In the genomic region with DNA sequence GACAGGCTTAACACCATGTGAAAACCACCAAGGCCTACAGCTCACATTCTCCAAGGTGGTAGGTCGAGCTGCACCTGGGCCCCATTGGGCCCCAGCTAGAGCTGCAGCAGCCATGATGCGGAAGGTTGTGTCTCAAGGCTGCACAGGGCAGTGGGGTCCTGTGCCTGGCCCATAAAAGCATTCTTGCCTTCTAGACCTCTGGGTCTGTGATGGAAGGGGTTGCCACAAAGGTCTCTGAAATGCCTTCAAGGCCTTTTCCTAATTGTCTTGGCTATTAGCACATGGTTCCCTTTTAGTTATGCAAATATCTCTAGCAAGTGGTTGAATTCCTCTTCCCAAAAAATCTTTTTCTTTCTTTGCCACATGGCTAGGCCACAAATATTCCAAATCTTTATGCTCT, we compare ENCODE assay signal across 15 cellular contexts. TPM values are rescaled to one million over a fixed set of nuclear protein-coding genes. Genes with fewer than 3 reads are reported as not detected.
DNase-seq lines count a peak whose midpoint lies in the region; ATAC-seq and TF ChIP-seq lines count a peak whose summit lies in the region.
"Had no signal": no experiment of that assay in that cellular context is flagged by ENCODE, and none has a peak within 500 bp of the region (broad histone marks: within the 10 kb centered on the region; RNA-seq: fewer than 3 reads in every experiment).

No MANE protein-coding gene starts in this region.

- no peaks in the 10 kb centered on the region for H3K79me1 ChIP-seq in H9 (ENCODE audit: insufficient read depth, low read depth, low read length, poor library complexity, severe bottlenecking)

- no peak overlapping the region for H2AK5ac ChIP-seq in H9 (ENCODE audit: insufficient read length, low read length)

- H3K4ac ChIP-seq in H9 (ENCODE audit: low read depth, low read length) = no peak overlapping the region

- TF ChIP-seq CTCF in H9 (conservative IDR thresholded peaks at IDR 0.05) (no peak), endodermal cell (conservative IDR thresholded peaks at IDR 0.05) (no peak), hepatocyte (IDR thresholded peaks at IDR 0.05; ENCODE audit: poor library complexity) (no peak)

- no peak overlapping the region for H3K18ac ChIP-seq in H9 (ENCODE audit: insufficient read length, low read depth, low read length)

- H3K27ac ChIP-seq in H9 (ENCODE audit: insufficient read length, low read depth, low read length) (no peak overlapping the region), endodermal cell (ENCODE audit: low read depth, low read length) (no peak overlapping the region), hepatocyte (no peak overlapping the region)

- no peak overlapping the region for H2BK15ac ChIP-seq in H9 (ENCODE audit: low read depth, low read length)

- H2BK20ac ChIP-seq in H9 (ENCODE audit: low read depth, low read length, poor library complexity, severe bottlenecking) = no peak overlapping the region

- H3K9ac ChIP-seq in H9 (ENCODE audit: extremely low read depth, insufficient read length, low read length) (no peak overlapping the region), NT2/D1 (ENCODE audit: insufficient read length, low read depth) (no peak overlapping the region), endodermal cell (ENCODE audit: extremely low read depth, low read length, poor library complexity, severe bottlenecking) (no peak overlapping the region)

- H3K4me3 ChIP-seq in NT2/D1 (ENCODE audit: insufficient read length, low read depth) (no peak overlapping the region), endodermal cell (ENCODE audit: low read length) (no peak overlapping the region), hepatocyte (no peak overlapping the region)

- no peak overlapping the region for H4K5ac ChIP-seq in H9 (ENCODE audit: insufficient read length, low read depth, low read length)

- H3K9me3 ChIP-seq in H9 (ENCODE audit: control insufficient read depth, low read depth, low read length) (no peaks in the 10 kb centered on the region), NT2/D1 (ENCODE audit: insufficient read depth, low read length) (peaks cover 5% of the 10 kb centered on the region; the same call in 1 of the 2 replicates), endodermal cell (ENCODE audit: control insufficient read depth, low read length) (no peaks in the 10 kb centered on the region), hepatocyte (ENCODE audit: low read depth) (no peaks in the 10 kb centered on the region)

- H2BK120ac ChIP-seq in H9 (ENCODE audit: low read depth, low read length, poor library complexity, severe bottlenecking) = no peak overlapping the region

- H3T11ph ChIP-seq in H9 (ENCODE audit: low read length) = no peak overlapping the region

- no peak overlapping the region for H4K8ac ChIP-seq in H9 (replicated peaks; ENCODE audit: insufficient read length, low read depth, low read length)

- peaks cover 7% of the 10 kb centered on the region; the same call in 1 of the 2 replicates for H3K4me1 ChIP-seq in H9 (ENCODE audit: insufficient read depth, low read length)
- no peaks in the 10 kb centered on the region for H3K4me1 ChIP-seq in NT2/D1 (ENCODE audit: insufficient read depth, insufficient read length)
- H3K4me1 ChIP-seq in endodermal cell (ENCODE audit: control insufficient read depth, insufficient read depth, low read length) = peaks cover under 1% of the 10 kb centered on the region
- H3K4me1 ChIP-seq in hepatocyte (ENCODE audit: insufficient read depth) = no peaks in the 10 kb centered on the region

- ATAC-seq in stimulated activated effector memory CD8-positive, alpha-beta T cell treated with anti-CD3 and anti-CD28 coated beads, Interleukin-12 subunit alpha, Interleukin-12 subunit beta, amount 100 ng/mL, for 72 hours = peak; percentile 24

- H3K79me2 ChIP-seq in H9 (ENCODE audit: insufficient read depth, low read length) (no peaks in the 10 kb centered on the region), hepatocyte (no peaks in the 10 kb centered on the region)

- no peak overlapping the region for H3K56ac ChIP-seq in H9 (ENCODE audit: insufficient read length, low read depth, low read length)

- H3K27me3 Mint-ChIP-seq in H9 (ENCODE audit: low read depth) = peaks cover 4% of the 10 kb centered on the region
- H3K27me3 Mint-ChIP-seq in endodermal cell (ENCODE audit: insufficient read depth) = no peaks in the 10 kb centered on the region

- H2AFZ ChIP-seq in H9 (ENCODE audit: low read length) (no peak overlapping the region), hepatocyte (no peak overlapping the region)

- H4K20me1 ChIP-seq in H9 (ENCODE audit: control insufficient read depth, insufficient read depth, insufficient read length) = no peaks in the 10 kb centered on the region
- H4K20me1 ChIP-seq in hepatocyte (ENCODE audit: insufficient read depth, poor library complexity, severe bottlenecking) = no peaks in the 10 kb centered on the region

- no CpG with 5 or more reads among the region's 2 CpGs for WGBS in H9 (ENCODE audit: extremely low coverage, insufficient read length, low lambda C conversion rate)
- 91 to 100% methylated on average over 2 of the region's 2 CpGs for WGBS in endodermal cell (ENCODE audit: insufficient coverage in 1 of 2, insufficient read length in 1 of 2), 2 experiments
- whole genome bisulfite sequencing in hepatocyte (ENCODE audit: low lambda C conversion rate, missing lambda C conversion rate) = 92% methylated on average over 2 of the region's 2 CpGs

- H4K91ac ChIP-seq in H9 (ENCODE audit: insufficient read length, low read depth, low read length) = no peak overlapping the region

- H3K4me1 Mint-ChIP-seq in H9 (peaks cover 9 to 10% of the 10 kb centered on the region in 2 experiments), endodermal cell (peaks cover 5% of the 10 kb centered on the region)
- H3K4me1 Mint-ChIP-seq in stimulated activated effector memory CD8-positive, alpha-beta T cell treated with anti-CD3 and anti-CD28 coated beads, Interleukin-12 subunit alpha, Interleukin-12 subunit beta, amount 100 ng/mL, for 72 hours = no peaks in the 10 kb centered on the region
- H3K4me1 Mint-ChIP-seq: CD4-positive, alpha-beta memory T cell had no signal

- H3K14ac ChIP-seq in H9 (ENCODE audit: insufficient read depth, low read length) = no peak overlapping the region; the same call in 1 of the 2 replicates

- H2BK12ac ChIP-seq in H9 (ENCODE audit: insufficient read length, low read depth, low read length) = no peak overlapping the region

- H3K9me3 Mint-ChIP-seq in H9 = peaks cover 3 to 9% of the 10 kb centered on the region in 2 experiments; a peak in 4 of 5 replicates
- peaks cover 9% of the 10 kb centered on the region for H3K9me3 Mint-ChIP-seq in endodermal cell
- peaks cover 7% of the 10 kb centered on the region for H3K9me3 Mint-ChIP-seq in stimulated activated effector memory CD8-positive, alpha-beta T cell treated with anti-CD3 and anti-CD28 coated beads, Interleukin-12 subunit alpha, Interleukin-12 subunit beta, amount 100 ng/mL, for 72 hours

- H3K4me3 Mint-ChIP-seq in H9 (no peak overlapping the region), endodermal cell (no peak overlapping the region)
- no peak overlapping the region for H3K4me3 Mint-ChIP-seq in stimulated activated effector memory CD8-positive, alpha-beta T cell treated with anti-CD3 and anti-CD28 coated beads, Interleukin-12 subunit alpha, Interleukin-12 subunit beta, amount 100 ng/mL, for 72 hours
- H3K4me3 Mint-ChIP-seq: CD4-positive, alpha-beta memory T cell had no signal

- no peak overlapping the region for H2BK5ac ChIP-seq in H9 (ENCODE audit: insufficient read length, low read length)

- peak; percentile 36 for DNase-seq in H9
- DNase-seq in NT2/D1 (ENCODE audit: low read depth, low spot score) = peak; percentile 23
- peak; percentile 45 for DNase-seq in endodermal cell
- DNase-seq in stimulated activated effector memory CD8-positive, alpha-beta T cell treated with anti-CD3 and anti-CD28 coated beads, Interleukin-12 subunit alpha, Interleukin-12 subunit beta, amount 100 ng/mL, for 72 hours (ENCODE audit: low spot score in 2 of 2) = no peak
- no peak for DNase-seq in NCI-H748 (lab: John Stamatoyannopoulos, UW; ENCODE audit: unreplicated experiment)
- no peak for DNase-seq in hepatocyte (ENCODE audit: low spot score)
- no peak for DNase-seq in NCI-H2171 treated with DMSO at 0.1 percent for 48 hours (lab: John Stamatoyannopoulos, UW)
- DNase-seq in stimulated activated CD4-positive, alpha-beta T cell treated with anti-CD3 and anti-CD28 coated beads, Interleukin-4, amount 100 ng/mL, for 1 hour = no peak
- DNase-seq: C1 segment of cervical spinal cord; Calu3; CD4-positive, alpha-beta memory T cell; COR-L47; DMS53; DMS79 treated with DMSO at 0.1 percent for 48 hours; HCEC 1CT had no signal

- H3K36me3 Mint-ChIP-seq in H9 (ENCODE audit: insufficient read depth in 1 of 3, low read depth in 3 of 3) (peaks cover 0 to 3% (median 0%) of the 10 kb centered on the region in 3 experiments; a peak in 3 of 7 replicates), endodermal cell (ENCODE audit: low read depth) (no peaks in the 10 kb centered on the region)
- H3K36me3 Mint-ChIP-seq in stimulated activated effector memory CD8-positive, alpha-beta T cell treated with anti-CD3 and anti-CD28 coated beads, Interleukin-12 subunit alpha, Interleukin-12 subunit beta, amount 100 ng/mL, for 72 hours = no peaks in the 10 kb centered on the region
- H3K36me3 Mint-ChIP-seq: CD4-positive, alpha-beta memory T cell had no signal

- H3K27ac Mint-ChIP-seq in H9 = no peak overlapping the region
- no peak overlapping the region for H3K27ac Mint-ChIP-seq in endodermal cell
- H3K27ac Mint-ChIP-seq in stimulated activated effector memory CD8-positive, alpha-beta T cell treated with anti-CD3 and anti-CD28 coated beads, Interleukin-12 subunit alpha, Interleukin-12 subunit beta, amount 100 ng/mL, for 72 hours = no peak overlapping the region
- H3K27ac Mint-ChIP-seq: CD4-positive, alpha-beta memory T cell had no signal

- H3K4me2 ChIP-seq in H9 (ENCODE audit: insufficient read depth, insufficient read length, low read length) (no peak overlapping the region), hepatocyte (no peak overlapping the region)

- no peak overlapping the region for H3K23ac ChIP-seq in H9 (ENCODE audit: insufficient read length, low read depth, low read length)

- H3K9me2 ChIP-seq in hepatocyte (replicated peaks; ENCODE audit: insufficient read depth) = no peaks in the 10 kb centered on the region

- no peaks in the 10 kb centered on the region for H3K27me3 ChIP-seq in H9 (ENCODE audit: insufficient read depth, low read length)
- H3K27me3 ChIP-seq in NT2/D1 (ENCODE audit: insufficient read depth, insufficient read length) = peaks cover 16% of the 10 kb centered on the region
- H3K27me3 ChIP-seq in endodermal cell (ENCODE audit: control insufficient read depth, insufficient read depth, low read length, poor library complexity, severe bottlenecking) = no peaks in the 10 kb centered on the region
- H3K27me3 ChIP-seq in hepatocyte = no peaks in the 10 kb centered on the region

- no peaks in the 10 kb centered on the region for H3K36me3 ChIP-seq in NT2/D1 (ENCODE audit: insufficient read depth, insufficient read length, low read length)
- no peaks in the 10 kb centered on the region for H3K36me3 ChIP-seq in endodermal cell (ENCODE audit: control insufficient read depth, insufficient read depth, low read length)
- no peaks in the 10 kb centered on the region for H3K36me3 ChIP-seq in hepatocyte (replicated peaks; ENCODE audit: insufficient read depth, low read depth)

- no peaks in the 10 kb centered on the region for H3K23me2 ChIP-seq in H9 (ENCODE audit: insufficient read length, low read depth, low read length, poor library complexity, severe bottlenecking)

RNA-seq across cellular contexts. Expression of a gene that starts 52.5 kb away (rescaled TPM):
- 165 and 169 TPM in 2 replicates for total RNA-seq in H9 (2021)
- 100 to 1,000 TPM; 162 to 183 TPM for total RNA-seq in endodermal cell
- 199 TPM for polyA plus RNA-seq in endodermal cell (2013, experiment 1 of 2)
- 191 TPM for polyA plus RNA-seq in endodermal cell (2013, experiment 2 of 2)
- 182 and 185 TPM in 2 replicates for total RNA-seq in hepatocyte
- 170 and 176 TPM in 2 replicates for polyA plus RNA-seq in hepatocyte

Comparison
In these comparisons a context has a peak if more than half of its experiments do, and no peak if none do; other contexts are left out.
1. DNase-seq: peak in H9 (single experiment), NT2/D1 (single experiment) and endodermal cell (single experiment); none in stimulated activated effector memory CD8-positive, alpha-beta T cell treated with anti-CD3 and anti-CD28 coated beads, Interleukin-12 subunit alpha, Interleukin-12 subunit beta, amount 100 ng/mL, for 72 hours (0 of 2), NCI-H748 (single experiment), hepatocyte (single experiment), NCI-H2171 treated with DMSO at 0.1 percent for 48 hours (single experiment) and stimulated activated CD4-positive, alpha-beta T cell treated with anti-CD3 and anti-CD28 coated beads, Interleukin-4, amount 100 ng/mL, for 1 hour (single experiment).